Comparison of ENCODE assay signal across 11 cellular contexts in genomic region chr13:90800082-90800746, GRCh38.
DNase-seq lines count a peak whose midpoint lies in the region; ATAC-seq and TF ChIP-seq lines count a peak whose summit lies in the region.
"Had no signal": no experiment of that assay in that cellular context is flagged by ENCODE, and none has a peak within 500 bp of the region (broad histone marks: within the 10 kb centered on the region; RNA-seq: fewer than 3 reads in every experiment).

No MANE protein-coding gene starts in this region.

- no peak overlapping the region for H2BK15ac ChIP-seq in neuronal stem cell (ENCODE audit: low read length)

- H2AK5ac ChIP-seq in neuronal stem cell (ENCODE audit: low read depth, low read length), result no peak overlapping the region

- H3K9ac ChIP-seq in neuronal stem cell (ENCODE audit: low read depth, low read length, poor library complexity), result no peak overlapping the region

- H2BK120ac ChIP-seq in neuronal stem cell (ENCODE audit: low read depth, low read length), result no peak overlapping the region

- TF ChIP-seq CTCF in PC-9 (conservative IDR thresholded peaks at IDR 0.05), result no peak

- no peak overlapping the region for H3K27ac ChIP-seq in PC-9
- H3K27ac ChIP-seq in neuronal stem cell (replicated peaks; ENCODE audit: low read length), result no peak overlapping the region
- H3K27ac ChIP-seq: C4-2B, cardiac muscle cell had no signal

- no peak overlapping the region for H3K4me3 Mint-ChIP-seq in activated naive CD4-positive, alpha-beta T cell treated with anti-CD3 and anti-CD28 coated beads for 36 hours

- H3K36me3 ChIP-seq in PC-9 (ENCODE audit: low read depth) (no peaks in the 10 kb centered on the region), neuronal stem cell (replicated peaks in 1 of 2; ENCODE audit: control insufficient read depth in 2 of 2, insufficient read depth in 2 of 2, low read length in 2 of 2) (no peaks in the 10 kb centered on the region)
- H3K36me3 ChIP-seq: cardiac muscle cell had no signal

- no TSS peak for BruUV-seq in PC-9 (replicated peaks; lab: Mats Ljungman, UMichigan)

- H3K9me2 ChIP-seq in PC-9 (ENCODE audit: insufficient read depth), result no peaks in the 10 kb centered on the region

- H3K9me3 ChIP-seq in PC-9 (ENCODE audit: insufficient read depth, low read depth) (no peaks in the 10 kb centered on the region), neuronal stem cell (replicated peaks in 1 of 2; ENCODE audit: control insufficient read depth in 2 of 2, insufficient read depth in 1 of 2, low read depth in 1 of 2, low read length in 2 of 2) (no peaks in the 10 kb centered on the region)

- H4K8ac ChIP-seq in neuronal stem cell (ENCODE audit: low read depth, low read length), result no peak overlapping the region

- H3K4me3 ChIP-seq in PC-9 (no peak overlapping the region), neuronal stem cell (ENCODE audit: low read length in 2 of 2) (no peak overlapping the region)
- H3K4me3 ChIP-seq: cardiac muscle cell had no signal

- DNase-seq in EL (peak; percentile 3), PC-9 (no peak), globus pallidus (ENCODE audit: low spot score) (peak; percentile 68), pons (ENCODE audit: low spot score) (peak; percentile 78), neuronal stem cell (ENCODE audit: low spot score) (no peak), HK-2 (ENCODE audit: unreplicated experiment) (no peak)
- DNase-seq in activated naive CD4-positive, alpha-beta T cell treated with anti-CD3 and anti-CD28 coated beads for 36 hours, result no peak
- DNase-seq: activated T-cell treated with anti-CD3 and anti-CD28 coated beads, Interleukin-2, amount 50 U/mL, for 48 hours had no signal

- H3K18ac ChIP-seq in neuronal stem cell (ENCODE audit: low read length), result no peak overlapping the region

- H2AFZ ChIP-seq in PC-9, result 0 out of 2 replicates have a peak overlapping the region, but pooled peaks have one; percentile 43
- H2AFZ ChIP-seq in neuronal stem cell (ENCODE audit: low read length), result no peak overlapping the region

- H3K27ac Mint-ChIP-seq in activated naive CD4-positive, alpha-beta T cell treated with anti-CD3 and anti-CD28 coated beads for 36 hours, result no peak overlapping the region

- H3K36me3 Mint-ChIP-seq in activated naive CD4-positive, alpha-beta T cell treated with anti-CD3 and anti-CD28 coated beads for 36 hours (ENCODE audit: low read depth), result no peaks in the 10 kb centered on the region

- no peaks in the 10 kb centered on the region for H3F3A ChIP-seq in PC-9 (ENCODE audit: insufficient read depth, low read depth)

- no peak overlapping the region for H4K91ac ChIP-seq in neuronal stem cell (ENCODE audit: low read depth, low read length, poor library complexity)

- CTCF ChIA-PET in PC-9 (lab: Charles Lee), result no interaction called here
- CTCF ChIA-PET in activated naive CD4-positive, alpha-beta T cell treated with anti-CD3 and anti-CD28 coated beads for 36 hours (lab: Charles Lee), result no interaction called here

- H2BK5ac ChIP-seq in neuronal stem cell (ENCODE audit: low read length), result no peak overlapping the region

- no peak for ATAC-seq in HG02884 (IDR thresholded peaks at IDR 0.05; ENCODE audit: unreplicated experiment)

- intact Hi-C loops in PC-9 (cut with micrococcal nuclease; ENCODE audit: unreplicated experiment), result no loop called here
- intact Hi-C loops in activated naive CD4-positive, alpha-beta T cell treated with anti-CD3 and anti-CD28 coated beads for 36 hours (cut with micrococcal nuclease), result no loop called here

- no CpG with 5 or more reads among the region's 3 CpGs for WGBS in neuronal stem cell (ENCODE audit: extremely low coverage in 2 of 2, insufficient read length in 2 of 2, insufficient replicate concordance in 1 of 2), 2 donors

- no peaks in the 10 kb centered on the region for H3K79me2 ChIP-seq in PC-9 (ENCODE audit: low read depth)

- H3K27me3 Mint-ChIP-seq in activated naive CD4-positive, alpha-beta T cell treated with anti-CD3 and anti-CD28 coated beads for 36 hours (ENCODE audit: low read depth), result no peaks in the 10 kb centered on the region

- H3K4me1 ChIP-seq in PC-9 (replicated peaks; ENCODE audit: insufficient read depth) (no peaks in the 10 kb centered on the region; the same call in 1 of the 2 replicates), neuronal stem cell (ENCODE audit: control insufficient read depth in 2 of 2, insufficient read depth in 1 of 2, low read depth in 1 of 2, low read length in 2 of 2) (no peaks in the 10 kb centered on the region)

- no peak overlapping the region for H2BK12ac ChIP-seq in neuronal stem cell (ENCODE audit: low read length)

- no peak overlapping the region for H3K4me2 ChIP-seq in PC-9
- H3K4me2 ChIP-seq in neuronal stem cell (ENCODE audit: insufficient read depth, low read length, poor library complexity, severe bottlenecking), result no peak overlapping the region

- H4K20me1 ChIP-seq in PC-9 (ENCODE audit: insufficient read depth), result no peaks in the 10 kb centered on the region

- H3K9me3 Mint-ChIP-seq in activated naive CD4-positive, alpha-beta T cell treated with anti-CD3 and anti-CD28 coated beads for 36 hours, result no peaks in the 10 kb centered on the region

- H3K23ac ChIP-seq in neuronal stem cell (ENCODE audit: low read depth, low read length, poor library complexity), result no peak overlapping the region

- no peaks in the 10 kb centered on the region for H3K79me1 ChIP-seq in neuronal stem cell (ENCODE audit: low read depth, low read length)

- H3K14ac ChIP-seq in neuronal stem cell (ENCODE audit: low read length), result no peak overlapping the region

- H3K4ac ChIP-seq in neuronal stem cell (ENCODE audit: low read length), result no peak overlapping the region

- H3K27me3 ChIP-seq in PC-9 (ENCODE audit: insufficient read depth, low read depth) (no peaks in the 10 kb centered on the region), neuronal stem cell (ENCODE audit: control insufficient read depth in 3 of 3, insufficient read depth in 3 of 3, low read depth in 1 of 3, low read length in 3 of 3) (no peaks in the 10 kb centered on the region)
- H3K27me3 ChIP-seq: cardiac muscle cell had no signal

- POLR2A ChIA-PET in PC-9 (lab: Charles Lee; ENCODE audit: unreplicated experiment), result no interaction called here

- no peaks in the 10 kb centered on the region for H3K4me1 Mint-ChIP-seq in activated naive CD4-positive, alpha-beta T cell treated with anti-CD3 and anti-CD28 coated beads for 36 hours (ENCODE audit: low read depth)

Comparison
In these comparisons a context has a peak if more than half of its experiments do, and no peak if none do; other contexts are left out.
1. DNase-seq: peak in EL (single experiment), globus pallidus (single experiment) and pons (single experiment); none in PC-9 (0 of 2), neuronal stem cell (single experiment), activated naive CD4-positive, alpha-beta T cell treated with anti-CD3 and anti-CD28 coated beads for 36 hours (single experiment) and HK-2 (single experiment).